ENCODE assay signal across 1 cellular context in genomic region chr16:50152386-50152806, GRCh38.
TF ChIP-seq lines count a peak whose summit lies in the region.

No MANE protein-coding gene starts in this region.

TF ChIP-seq in HCT116, 20 proteins besides CTCF, POLR2A, EP300 and RAD21 (continued from another document):
- no peak for TF ChIP-seq EZH2phosphoT487 (IDR thresholded peaks at IDR 0.05; ENCODE audit: borderline replicate concordance)
- TF ChIP-seq FOSL1 (IDR thresholded peaks at IDR 0.05; ENCODE audit: low read depth): no peak
- no peak for TF ChIP-seq CEBPB (IDR thresholded peaks at IDR 0.05; ENCODE audit: low read depth)
- no peak for TF ChIP-seq ELF1 (IDR thresholded peaks at IDR 0.05; ENCODE audit: borderline replicate concordance, low read depth)
TF ChIP-seq in HCT116: peak in this region for 0.
